ENCODE assay signal across 28 cellular contexts in the genomic region with DNA sequence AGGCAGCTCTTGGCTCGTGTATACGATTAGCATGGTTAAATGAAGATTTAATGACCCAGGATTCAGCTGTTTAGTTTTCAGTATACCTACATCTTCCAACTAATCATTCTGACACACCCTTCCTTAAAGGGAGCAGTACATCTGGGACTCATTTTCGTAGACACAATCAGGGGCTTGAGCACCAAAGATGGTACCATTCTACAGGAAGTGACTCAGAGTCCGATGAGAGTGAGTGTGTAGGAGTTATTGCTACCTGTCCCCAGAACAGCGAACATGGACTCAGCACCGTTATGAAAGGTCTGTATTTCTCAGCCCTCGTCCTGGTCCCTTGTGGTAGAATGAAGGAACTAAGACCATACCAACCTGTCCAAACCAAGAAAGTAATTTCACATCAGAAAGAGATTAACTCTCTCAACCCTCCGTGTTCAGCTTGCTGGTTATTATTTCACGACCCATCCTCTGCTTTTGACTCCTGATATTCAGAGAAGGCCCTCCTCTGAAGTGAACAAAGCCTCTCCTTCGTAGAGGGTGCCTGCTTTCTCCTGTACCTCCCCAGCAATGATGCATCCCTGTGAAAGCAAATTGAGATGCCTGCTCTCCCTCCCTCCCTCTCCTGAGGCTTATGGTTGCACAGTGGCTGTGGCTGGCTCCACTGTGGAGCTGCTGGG.
"Had no signal": no experiment of that assay in that cellular context is flagged by ENCODE, and none has a peak within 500 bp of the region (broad histone marks: within the 10 kb centered on the region; RNA-seq: fewer than 3 reads in every experiment).

No MANE protein-coding gene starts in this region.

- H3K27ac ChIP-seq: heart right ventricle, lower lobe of right lung, neutrophil, ovary, prostate gland, stomach, testis, vagina had no signal

- DNase-seq: activated B cell treated with CpG ODN at 0.5 μM for 24 hours; activated CD4-positive, alpha-beta T cell treated with anti-CD3 and anti-CD28 coated beads for 36 hours; activated CD4-positive, alpha-beta T cell treated with anti-CD3 and anti-CD28 coated beads, Interleukin-2, amount 50 U/mL, for 4 hours; activated CD8-positive, alpha-beta memory T cell treated with anti-CD3 and anti-CD28 coated beads for 24 hours; activated CD8-positive, alpha-beta memory T cell treated with anti-CD3 and anti-CD28 coated beads, Interleukin-2, amount 50 U/mL, for 4 hours; activated naive CD4-positive, alpha-beta T cell treated with Interleukin-2 at 50 U/mL for 16 hours; activated naive CD8-positive, alpha-beta T cell treated with anti-CD3 and anti-CD28 coated beads, Interleukin-2, amount 10 ng/mL, durations not matched to agents 7 days and 5 days; activated T-cell treated with anti-CD3 and anti-CD28 coated beads, Interleukin-2, amount 50 U/mL, for 24 hours; amniotic stem cell; cerebellar nuclear complex; cortex of kidney; endodermal cell; heart right ventricle; kidney; lower lobe of right lung; natural killer cell; ovary; right cardiac atrium; stimulated activated CD4-positive, alpha-beta T cell treated with anti-CD3 and anti-CD28 coated beads, Interleukin-1b, Interleukin-23, amount 100 ng/mL, for 48 hours; stomach; T1000; testis; trophoblast cell had no signal

- H3K4me1 ChIP-seq: lower lobe of right lung, prostate gland, stomach, testis, vagina had no signal

- ATAC-seq: activated CD4-positive, alpha-beta T cell treated with anti-CD3 and anti-CD28 coated beads for 36 hours; activated T-helper 17 cell treated with anti-CD3 and anti-CD28 coated beads, Interleukin-2, amount 50 U/mL, for 72 hours; heart right ventricle; left lobe of liver; lower lobe of right lung; natural killer cell; right cardiac atrium had no signal

- H3K36me3 ChIP-seq: heart right ventricle, lower lobe of right lung, neutrophil, ovary, prostate gland, stomach, vagina had no signal

- H3K9me3 ChIP-seq: heart right ventricle, lower lobe of right lung, neutrophil, ovary, prostate gland, stomach, testis, vagina had no signal

- H3K4me3 ChIP-seq: heart right ventricle, lower lobe of right lung, ovary, prostate gland, stomach, testis, vagina had no signal

- FAIRE-seq: kidney had no signal

- H3K27me3 ChIP-seq: ovary, testis, vagina had no signal
